2 cellular contexts compared by ENCODE assay signal in genomic region chr9:107940622-107941021, GRCh38.
TF ChIP-seq lines count a peak whose summit lies in the region.

No MANE protein-coding gene starts in this region.

TF ChIP-seq in A549, 52 proteins besides CTCF, POLR2A, EP300 and RAD21 (continued from another document):
- TF ChIP-seq RCOR1 (IDR thresholded peaks at IDR 0.05; ENCODE audit: low read depth, low read length), result no peak
- TF ChIP-seq PBX3 (IDR thresholded peaks at IDR 0.05), result no peak
- peak; percentile 40 for TF ChIP-seq MAFK (IDR thresholded peaks at IDR 0.05; ENCODE audit: partially characterized antibody)
- no peak for TF ChIP-seq CHD4 (IDR thresholded peaks at IDR 0.05; ENCODE audit: borderline replicate concordance)
- TF ChIP-seq ESRRA (IDR thresholded peaks at IDR 0.05; ENCODE audit: borderline replicate concordance, low read length), result no peak

TF ChIP-seq in IMR-90, 13 proteins besides CTCF, POLR2A, EP300 and RAD21 (continued from another document):
- no peak for TF ChIP-seq USF2 (IDR thresholded peaks at IDR 0.05; ENCODE audit: low read depth, low read length)
- TF ChIP-seq MAFK (IDR thresholded peaks at IDR 0.05; ENCODE audit: low read depth, low read length), result no peak
- no peak for TF ChIP-seq ELK1 (IDR thresholded peaks at IDR 0.05; ENCODE audit: borderline replicate concordance, low read depth, low read length)
- TF ChIP-seq CHD1 (IDR thresholded peaks at IDR 0.05; ENCODE audit: low read depth, low read length), result no peak
- no peak for TF ChIP-seq MXI1 (IDR thresholded peaks at IDR 0.05; ENCODE audit: borderline replicate concordance, low read depth, low read length)
- TF ChIP-seq SMC3 (IDR thresholded peaks at IDR 0.05; ENCODE audit: low read depth, low read length), result no peak
